ENCODE assay signal across 4 cellular contexts in the genomic region with DNA sequence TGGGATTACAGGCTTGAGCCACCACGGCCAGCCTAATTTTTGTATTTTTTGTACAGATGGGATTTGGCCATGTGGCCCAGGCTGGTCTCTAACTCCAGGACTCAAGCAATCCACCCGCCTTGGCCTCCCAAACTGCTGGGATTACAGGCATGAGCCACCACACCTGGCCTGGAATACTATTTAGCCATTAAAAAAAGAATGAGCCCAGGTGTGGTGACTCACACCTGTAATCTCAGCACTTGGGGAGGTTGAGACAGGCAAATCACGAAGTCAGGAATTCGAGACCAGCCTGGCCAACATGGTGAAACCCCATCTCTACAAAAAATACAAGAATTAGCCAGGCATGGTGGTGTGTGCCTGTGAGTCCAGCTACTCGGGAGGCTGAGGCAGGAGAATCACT. TPM values are rescaled to one million over a fixed set of nuclear protein-coding genes. Genes with fewer than 3 reads are reported as not detected.
"Had no signal": no experiment of that assay in that cellular context is flagged by ENCODE, and none has a peak within 500 bp of the region (broad histone marks: within the 10 kb centered on the region; RNA-seq: fewer than 3 reads in every experiment).

No MANE protein-coding gene starts in this region.

RNA-seq across cellular contexts. Expression of gene ACER1, which starts 17.8 kb away (rescaled TPM):
- total RNA-seq: LHCN-M2, M059J, MCF 10A, NCI-H460 had no signal
